Comparison of ENCODE assay signal across 13 cellular contexts in genomic region chr7:93165447-93165846, GRCh38. TPM values are rescaled to one million over a fixed set of nuclear protein-coding genes. Genes with fewer than 3 reads are reported as not detected.
DNase-seq lines count a peak whose midpoint lies in the region; ATAC-seq and TF ChIP-seq lines count a peak whose summit lies in the region.
"Had no signal": no experiment of that assay in that cellular context is flagged by ENCODE, and none has a peak within 500 bp of the region (broad histone marks: within the 10 kb centered on the region; RNA-seq: fewer than 3 reads in every experiment).

No MANE protein-coding gene starts in this region.

- peak overlapping the region; percentile 85 for H2AFZ ChIP-seq in ACC112 (ENCODE audit: low read length, unreplicated experiment)

- H3K36me3 ChIP-seq in ACC112 (ENCODE audit: insufficient read depth, low read length) (no peaks in the 10 kb centered on the region), left ventricle myocardium inferior (no peaks in the 10 kb centered on the region)
- H3K36me3 ChIP-seq: BLaER1, SJSA1, stomach had no signal

- H3K9me3 ChIP-seq in left ventricle myocardium inferior (replicated peaks) = peaks cover 37% of the 10 kb centered on the region
- H3K9me3 ChIP-seq: SJSA1 had no signal

- CTCF ChIA-PET in RWPE1 (lab: Yijun Ruan, JAX) = no interaction called here

- DNase-seq in NOMO-1 (lab: John Stamatoyannopoulos, UW; ENCODE audit: unreplicated experiment in 2 of 2) (peak; percentile 75 to 93), RWPE1 (ENCODE audit: low spot score) (no peak), hippocampal formation (lab: John Stamatoyannopoulos, UW) (no peak), NCI-H146 (lab: John Stamatoyannopoulos, UW) (no peak), left ventricle myocardium inferior (no peak)
- DNase-seq: foreskin fibroblast, nucleus accumbens, stomach had no signal

- H3K27ac ChIP-seq in ACC112 (ENCODE audit: low read depth, low read length) (peak overlapping the region; percentile 54), RWPE1 (no peak overlapping the region), left ventricle myocardium inferior (replicated peaks) (no peak overlapping the region)
- H3K27ac ChIP-seq: BLaER1, SJSA1, stomach had no signal

- H3K79me2 ChIP-seq in ACC112 (ENCODE audit: control insufficient read depth, insufficient read depth, low read length, unreplicated experiment) = no peaks in the 10 kb centered on the region

- ATAC-seq in GM19043 (IDR thresholded peaks at IDR 0.05; ENCODE audit: low read depth, unreplicated experiment) = peak; percentile 99
- peak; percentile 100 for ATAC-seq in HG02870 (IDR thresholded peaks at IDR 0.05; ENCODE audit: unreplicated experiment)

- intact Hi-C loops in left ventricle myocardium inferior (cut with micrococcal nuclease) = no loop called here

- H3K27me3 ChIP-seq in ACC112 (ENCODE audit: insufficient read depth, low read length) = no peaks in the 10 kb centered on the region
- no peaks in the 10 kb centered on the region for H3K27me3 ChIP-seq in left ventricle myocardium inferior (ENCODE audit: low read depth)
- H3K27me3 ChIP-seq: BLaER1, SJSA1, stomach had no signal

- POLR2A ChIA-PET in RWPE1 (lab: Yijun Ruan, JAX; ENCODE audit: low non-redundant PET) = no interaction called here

- H3K4me1 ChIP-seq in ACC112 (ENCODE audit: control insufficient read depth, insufficient read depth, low read length, unreplicated experiment) (peaks cover 3% of the 10 kb centered on the region), left ventricle myocardium inferior (no peaks in the 10 kb centered on the region)
- H3K4me1 ChIP-seq: BLaER1, SJSA1, stomach had no signal

- H3K4me3 ChIP-seq in ACC112 (ENCODE audit: low read depth, low read length) = peak overlapping the region; percentile 40; the same call in 1 of the 2 replicates
- H3K4me3 ChIP-seq in left ventricle myocardium inferior = no peak overlapping the region
- H3K4me3 ChIP-seq: BLaER1, SJSA1, stomach had no signal

- TF ChIP-seq CTCF in RWPE1 (conservative IDR thresholded peaks at IDR 0.05; ENCODE audit: low read depth) (no peak), left ventricle myocardium inferior (IDR thresholded peaks at IDR 0.05; ENCODE audit: borderline replicate concordance) (no peak)

RNA-seq across cellular contexts. Expression of gene SAMD9L, which starts 17.3 kb away (rescaled TPM):
- 3.7 TPM for total RNA-seq in left ventricle myocardium inferior

RNA-seq across cellular contexts. Expression of gene SAMD9, which starts 47.7 kb away (rescaled TPM):
- 2.8 TPM for total RNA-seq in left ventricle myocardium inferior

Comparison
In these comparisons a context has a peak if more than half of its experiments do, and no peak if none do; other contexts are left out.
1. DNase-seq: peak in NOMO-1 (2 of 2); none in RWPE1 (single experiment), hippocampal formation (0 of 2), NCI-H146 (single experiment) and left ventricle myocardium inferior (single experiment).